ENCODE assay signal across 19 cellular contexts in the genomic region with DNA sequence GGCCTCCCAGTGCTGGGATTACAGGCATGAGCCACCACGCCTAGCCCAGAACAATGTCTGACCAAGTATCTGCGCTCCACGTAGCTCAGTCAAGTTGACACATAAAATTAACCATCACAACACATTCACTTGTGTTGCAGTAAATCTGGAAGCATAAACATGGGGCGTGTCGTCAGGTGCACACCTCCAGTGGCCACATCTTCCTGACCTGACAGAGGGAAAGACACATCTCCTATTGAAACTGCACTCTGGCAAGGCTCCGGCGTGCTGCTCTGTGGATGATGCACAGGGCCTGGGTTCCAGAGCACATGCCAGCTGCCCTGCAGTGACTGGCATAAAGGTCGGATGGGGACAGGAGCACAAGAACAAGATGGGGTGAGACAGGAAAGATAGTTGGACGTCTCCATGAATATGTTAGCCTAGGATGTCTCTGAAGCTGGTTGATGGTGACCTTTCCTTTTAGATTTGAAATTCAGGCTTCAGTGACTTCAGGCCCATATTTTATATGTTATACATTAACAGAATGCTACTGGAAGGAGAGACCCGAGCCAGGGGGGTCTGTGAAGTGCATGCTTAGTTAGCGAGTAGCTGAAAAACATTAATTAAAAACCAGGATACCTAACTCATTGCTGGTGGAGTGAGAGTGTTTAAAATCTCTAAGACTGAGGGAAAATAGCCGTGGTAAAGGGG. TPM values are rescaled to one million over a fixed set of nuclear protein-coding genes. Genes with fewer than 3 reads are reported as not detected.
DNase-seq lines count a peak whose midpoint lies in the region; ATAC-seq and FAIRE-seq lines count a peak whose summit lies in the region.
"Had no signal": no experiment of that assay in that cellular context is flagged by ENCODE, and none has a peak within 500 bp of the region (broad histone marks: within the 10 kb centered on the region; RNA-seq: fewer than 3 reads in every experiment).

No MANE protein-coding gene starts in this region.

- no peak overlapping the region for H2AFZ ChIP-seq in mesenchymal stem cell (ENCODE audit: low read depth, low read length)

- H3K36me3 ChIP-seq in esophagus (ENCODE audit: control insufficient read depth in 2 of 2, insufficient read depth in 2 of 2, low read length in 1 of 2) (peaks cover 0 to 6% of the 10 kb centered on the region in 2 donors), mesenchymal stem cell (ENCODE audit: control insufficient read depth in 1 of 2, insufficient read depth in 2 of 2, low read depth in 1 of 2, low read length in 2 of 2) (peaks cover 0 to 19% of the 10 kb centered on the region in 2 experiments)

- H2BK5ac ChIP-seq in mesenchymal stem cell (ENCODE audit: low read depth, low read length, poor library complexity, severe bottlenecking), result peak overlapping the region; percentile 45

- H2BK120ac ChIP-seq in mesenchymal stem cell (ENCODE audit: low read depth, low read length), result no peak overlapping the region

- H3K18ac ChIP-seq in mesenchymal stem cell (ENCODE audit: low read depth in 1 of 2, low read length in 2 of 2), result no peak overlapping the region

- ATAC-seq in sciatic nerve (no peak), HG02840 (IDR thresholded peaks at IDR 0.05; ENCODE audit: low FRiP score, unreplicated experiment) (no peak), GM19395 (IDR thresholded peaks at IDR 0.05; ENCODE audit: unreplicated experiment) (no peak)
- ATAC-seq: PC-3 had no signal

- H3K27me3 ChIP-seq in esophagus (ENCODE audit: control insufficient read depth in 1 of 2, insufficient read depth in 2 of 2, low read length in 2 of 2) (no peaks in the 10 kb centered on the region), mesenchymal stem cell (ENCODE audit: control insufficient read depth in 1 of 2, insufficient read depth in 1 of 2, low read length in 2 of 2) (no peaks in the 10 kb centered on the region)

- H3K27ac ChIP-seq in esophagus (ENCODE audit: low read depth in 2 of 2, low read length in 1 of 2) (peak overlapping the region; percentile 14 to 54), mesenchymal stem cell (ENCODE audit: low read length, poor library complexity, severe bottlenecking) (peak overlapping the region; percentile 93)
- H3K27ac ChIP-seq: SK-N-MC had no signal

- H2AK5ac ChIP-seq in mesenchymal stem cell (ENCODE audit: low read length, severe bottlenecking), result peak overlapping the region; percentile 32

- H3K4me3 ChIP-seq in esophagus (ENCODE audit: low read depth in 1 of 2, low read length in 2 of 2), result no peak overlapping the region
- no peak overlapping the region for H3K4me3 ChIP-seq in mesenchymal stem cell (ENCODE audit: insufficient read depth in 1 of 2, low read depth in 1 of 2, low read length in 2 of 2)
- H3K4me3 ChIP-seq: SK-N-MC had no signal

- H3K23ac ChIP-seq in mesenchymal stem cell (ENCODE audit: low read length in 2 of 2), result no peak overlapping the region

- peak overlapping the region; percentile 49 for H3K4me2 ChIP-seq in mesenchymal stem cell (ENCODE audit: low read length, poor library complexity, severe bottlenecking)

- H2BK12ac ChIP-seq in mesenchymal stem cell (ENCODE audit: low read length in 2 of 2), result no peak overlapping the region

- peak; percentile 93 for FAIRE-seq in RCC 7860 (lab: Jason Lieb, UNC)
- FAIRE-seq: D721Med, HTR-8/SVneo had no signal

- 64 to 69% methylated on average over 12 of the region's 12 CpGs for WGBS in esophagus, 2 donors
- 87% methylated on average over 10 of the region's 12 CpGs for WGBS in mesenchymal stem cell

- H4K8ac ChIP-seq in mesenchymal stem cell (ENCODE audit: low read length), result no peak overlapping the region

- H3K9me3 ChIP-seq in esophagus (ENCODE audit: control insufficient read depth in 2 of 2, insufficient read depth in 1 of 2, low read depth in 1 of 2, low read length in 1 of 2) (no peaks in the 10 kb centered on the region), mesenchymal stem cell (ENCODE audit: control insufficient read depth, low read length) (no peaks in the 10 kb centered on the region)

- no peak overlapping the region for H3K14ac ChIP-seq in mesenchymal stem cell (ENCODE audit: low read length in 2 of 2)

- H3K4me1 ChIP-seq in esophagus (ENCODE audit: control insufficient read depth in 2 of 2, insufficient read depth in 2 of 2, low read length in 1 of 2), result peaks cover 8 to 32% of the 10 kb centered on the region in 2 donors
- H3K4me1 ChIP-seq in mesenchymal stem cell (ENCODE audit: control insufficient read depth, insufficient read depth, low read depth, low read length), result peaks cover 64% of the 10 kb centered on the region

- DNase-seq in RCC 7860 (ENCODE audit: low spot score), result peak; percentile 53
- DNase-seq in mesenchymal stem cell, result no peak
- DNase-seq in sciatic nerve (ENCODE audit: low spot score), result peak; percentile 25
- no peak for DNase-seq in NCI-H524 treated with DMSO at 0.1 percent for 48 hours (lab: John Stamatoyannopoulos, UW)
- no peak for DNase-seq in HCEC 1CT
- DNase-seq: CD4-positive, alpha-beta T cell; DMS79 treated with DMSO at 0.1 percent for 48 hours; GF-D8; H9; NCI-H146; NCI-H2081 treated with DMSO at 0.1 percent for 48 hours; NCI-H526 treated with DMSO at 0.1 percent for 48 hours; PC-3 had no signal

- H2BK15ac ChIP-seq in mesenchymal stem cell (ENCODE audit: low read depth, poor library complexity, severe bottlenecking), result no peak overlapping the region

- no peak overlapping the region for H4K91ac ChIP-seq in mesenchymal stem cell (ENCODE audit: low read length)

- no peak overlapping the region for H3K4ac ChIP-seq in mesenchymal stem cell (ENCODE audit: low read depth in 1 of 2, low read length in 2 of 2)

- peaks cover 32% of the 10 kb centered on the region for H3K79me1 ChIP-seq in mesenchymal stem cell (replicated peaks; ENCODE audit: low read length, poor library complexity, severe bottlenecking)

- intact Hi-C loops in sciatic nerve (cut with DNase I), result no loop called here

- H3K9ac ChIP-seq in mesenchymal stem cell (ENCODE audit: low read length), result no peak overlapping the region

RNA-seq across cellular contexts. Expression of a gene that starts 10.9 kb away (rescaled TPM):
- polyA plus RNA-seq in esophagus, result 100 to 1,000 TPM in 1 of 2 donors, 10 to 100 TPM in 1; 79.1 to 142 TPM
- polyA plus RNA-seq in mesenchymal stem cell (2013, experiment 1 of 2), result 12.3 TPM
- 12.2 TPM for polyA plus RNA-seq in mesenchymal stem cell (2013, experiment 2 of 2)
- 15.8 TPM for total RNA-seq in sciatic nerve

Comparison
In these comparisons a context has a peak if more than half of its experiments do, and no peak if none do; other contexts are left out.
1. DNase-seq: peak in RCC 7860 (single experiment) and sciatic nerve (single experiment); none in mesenchymal stem cell (single experiment), NCI-H524 treated with DMSO at 0.1 percent for 48 hours (single experiment) and HCEC 1CT (single experiment).